In the genomic region with DNA sequence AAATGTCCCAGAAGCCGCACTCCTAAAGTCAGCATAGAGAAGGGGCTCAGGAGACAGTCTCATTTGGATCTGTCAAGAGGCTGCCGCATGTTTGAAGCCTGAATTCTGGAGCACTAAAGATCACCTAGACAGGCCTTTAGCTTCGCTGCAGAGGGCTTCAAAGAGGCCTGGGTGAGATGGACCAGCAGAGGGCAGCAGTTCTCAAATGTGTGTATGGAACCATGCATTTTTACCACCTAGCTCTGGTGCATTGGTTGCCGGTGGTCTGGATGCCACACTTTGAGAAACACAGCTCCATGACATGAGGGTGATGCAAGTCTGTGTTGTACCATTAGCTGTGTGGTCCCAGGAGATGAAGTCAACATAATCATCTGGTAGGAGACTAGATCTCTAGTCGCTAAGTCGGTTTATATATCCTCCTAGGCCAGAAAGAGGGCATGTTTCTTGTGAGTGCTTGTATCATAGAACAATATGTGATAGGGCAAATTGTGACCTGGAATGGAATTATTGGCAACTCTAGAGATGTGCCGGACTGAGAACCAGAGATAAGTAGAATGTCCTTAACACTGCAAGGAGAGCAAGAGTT, we compare ENCODE assay signal across 8 cellular contexts.
DNase-seq lines count a peak whose midpoint lies in the region; ATAC-seq and TF ChIP-seq lines count a peak whose summit lies in the region.

No MANE protein-coding gene starts in this region.

- TF ChIP-seq RAD21 in liver (IDR thresholded peaks at IDR 0.05), result peak; percentile 79 to 92

- H3K36me3 Mint-ChIP-seq in chondrocyte (ENCODE audit: low read depth), result no peaks in the 10 kb centered on the region

- ATAC-seq in HG03108 (IDR thresholded peaks at IDR 0.05; ENCODE audit: unreplicated experiment), result peak; percentile 63

- no peaks in the 10 kb centered on the region for H3K9me3 ChIP-seq in liver (ENCODE audit: control insufficient read depth in 4 of 4, low read length in 3 of 4)

- no peaks in the 10 kb centered on the region for H3K36me3 ChIP-seq in liver (ENCODE audit: control insufficient read depth in 4 of 4, insufficient read depth in 3 of 4, low read depth in 1 of 4, low read length in 3 of 4)

- no peak overlapping the region for H3K27ac Mint-ChIP-seq in chondrocyte (ENCODE audit: unreplicated experiment)

- peaks cover 0 to 7% (median 3%) of the 10 kb centered on the region in 4 donors for H3K4me1 ChIP-seq in liver (ENCODE audit: control insufficient read depth in 4 of 4, insufficient read depth in 4 of 4, low read length in 3 of 4)

- peak; percentile 92 for TF ChIP-seq CTCF in chondrocyte (IDR thresholded peaks at IDR 0.05)
- TF ChIP-seq CTCF in liver (IDR thresholded peaks at IDR 0.05; ENCODE audit: low read depth, low read length, missing input control), result peak; percentile 74

- H3K27me3 Mint-ChIP-seq in chondrocyte (ENCODE audit: low read depth), result peaks cover 4% of the 10 kb centered on the region

- no peak overlapping the region for H3K9ac ChIP-seq in liver (ENCODE audit: low read depth in 1 of 2, low read length in 2 of 2)

- H3K9me3 Mint-ChIP-seq in chondrocyte (ENCODE audit: low read depth), result no peaks in the 10 kb centered on the region

- WGBS in liver, result 47% methylated on average over 7 of the region's 7 CpGs

- no peaks in the 10 kb centered on the region for H3K27me3 ChIP-seq in liver (ENCODE audit: control insufficient read depth in 4 of 4, insufficient read depth in 4 of 4, low read length in 3 of 4)

- no peak overlapping the region for H3K4me3 ChIP-seq in liver (ENCODE audit: low read depth in 1 of 3, low read length in 3 of 3)

- H3K4me1 Mint-ChIP-seq in chondrocyte (ENCODE audit: low read depth), result peaks cover 14% of the 10 kb centered on the region

- H3K27ac ChIP-seq in liver (ENCODE audit: low read depth in 1 of 2, low read length in 2 of 2), result no peak overlapping the region

- peak; percentile 51 for DNase-seq in DMS79 treated with DMSO at 0.1 percent for 48 hours (lab: John Stamatoyannopoulos, UW)
- no peak for DNase-seq in DMS79 (lab: John Stamatoyannopoulos, UW)
- peak; percentile 63 for DNase-seq in NCI-H345 treated with DMSO at 0.1 percent for 48 hours (lab: John Stamatoyannopoulos, UW; ENCODE audit: unreplicated experiment)
- peak; percentile 74 for DNase-seq in activated CD4-positive, alpha-beta T cell treated with anti-CD3 and anti-CD28 coated beads for 24 hours (ENCODE audit: low read depth in 2 of 2)
- DNase-seq in chondrocyte (ENCODE audit: low spot score), result no peak
- peak; percentile 46 to 62 (median 57) for DNase-seq in stimulated activated CD4-positive, alpha-beta T cell treated with anti-CD3 and anti-CD28 coated beads, TNF-alpha, amount 100 ng/mL, for 1 hour (ENCODE audit: low read depth in 3 of 3, low spot score in 1 of 3)

- H3K4me3 Mint-ChIP-seq in chondrocyte (ENCODE audit: unreplicated experiment), result no peak overlapping the region

TF ChIP-seq in liver, 16 proteins besides CTCF, POLR2A, EP300 and RAD21:
- no peak for TF ChIP-seq HNF4A (conservative IDR thresholded peaks at IDR 0.05)
- TF ChIP-seq, protein P1, sequence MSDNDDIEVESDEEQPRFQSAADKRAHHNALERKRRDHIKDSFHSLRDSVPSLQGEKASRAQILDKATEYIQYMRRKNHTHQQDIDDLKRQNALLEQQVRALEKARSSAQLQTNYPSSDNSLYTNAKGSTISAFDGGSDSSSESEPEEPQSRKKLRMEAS (IDR thresholded peaks at IDR 0.05), result no peak
- TF ChIP-seq RXRA (IDR thresholded peaks at IDR 0.05), result no peak
- TF ChIP-seq EGR1 (IDR thresholded peaks at IDR 0.05; ENCODE audit: low read depth in 2 of 2), result no peak
- no peak for TF ChIP-seq JUND (IDR thresholded peaks at IDR 0.05)
- no peak for TF ChIP-seq HNF4G (IDR thresholded peaks at IDR 0.05)

Comparison
In these comparisons a context has a peak if more than half of its experiments do, and no peak if none do; other contexts are left out.
1. DNase-seq: peak in DMS79 treated with DMSO at 0.1 percent for 48 hours (single experiment), NCI-H345 treated with DMSO at 0.1 percent for 48 hours (single experiment), activated CD4-positive, alpha-beta T cell treated with anti-CD3 and anti-CD28 coated beads for 24 hours (2 of 2) and stimulated activated CD4-positive, alpha-beta T cell treated with anti-CD3 and anti-CD28 coated beads, TNF-alpha, amount 100 ng/mL, for 1 hour (3 of 3); none in DMS79 (single experiment) and chondrocyte (single experiment).